In the genomic region with DNA sequence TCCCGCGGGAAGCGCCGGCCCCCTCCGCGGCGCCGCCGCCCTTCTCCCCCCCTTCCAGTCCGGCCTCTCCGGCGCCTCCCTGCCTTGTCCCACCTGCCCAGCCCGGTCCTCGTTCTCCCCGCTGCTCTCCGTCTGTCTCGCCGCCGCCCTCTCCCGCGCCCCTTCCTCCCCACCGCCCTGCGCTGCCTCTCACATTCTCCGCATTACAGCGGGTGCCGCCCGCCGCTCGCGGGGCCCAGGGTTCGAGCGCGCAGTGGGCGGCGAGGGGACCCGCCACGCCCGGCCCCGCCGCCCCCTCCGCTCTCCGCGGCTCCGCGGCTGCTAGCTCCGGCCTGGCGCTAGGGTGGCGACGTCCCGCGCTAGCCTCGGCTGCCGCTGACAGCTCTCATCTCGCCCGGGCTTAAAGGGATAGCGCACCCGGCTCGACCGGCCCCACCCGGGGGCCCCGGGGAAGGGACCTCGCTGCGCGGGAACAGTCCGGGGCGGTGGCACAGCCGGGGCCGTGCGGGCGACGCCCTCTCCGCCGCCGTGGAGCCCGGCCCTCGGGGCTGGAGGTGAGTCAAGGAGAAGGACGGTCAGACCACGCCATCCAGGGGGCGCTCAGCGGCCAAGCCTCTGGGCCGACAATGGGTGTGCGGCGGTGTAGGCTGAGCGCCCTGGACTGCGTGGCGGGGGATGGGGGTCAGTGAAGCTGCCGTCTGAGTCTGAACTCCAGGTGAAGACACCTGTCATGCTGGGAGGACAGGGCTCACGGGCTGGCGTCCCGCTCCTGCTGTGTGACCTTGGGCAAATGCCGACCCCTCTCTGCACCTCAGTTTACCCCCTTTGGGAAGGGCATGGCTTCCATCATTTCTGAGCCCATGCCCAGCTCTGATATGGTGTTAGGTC, we compare ENCODE assay signal across 8 cellular contexts.
DNase-seq lines count a peak whose midpoint lies in the region; ATAC-seq and TF ChIP-seq lines count a peak whose summit lies in the region.

No MANE protein-coding gene starts in this region.

- H3K9me3 Mint-ChIP-seq in activated CD4-positive, alpha-beta T cell treated with anti-CD3 and anti-CD28 coated beads for 36 hours (ENCODE audit: low read depth), result no peaks in the 10 kb centered on the region
- no peaks in the 10 kb centered on the region for H3K9me3 Mint-ChIP-seq in stimulated activated effector memory CD8-positive, alpha-beta T cell treated with anti-CD3 and anti-CD28 coated beads, Interleukin-12 subunit alpha, Interleukin-12 subunit beta, amount 100 ng/mL, for 72 hours

- no peaks in the 10 kb centered on the region for H3K36me3 Mint-ChIP-seq in activated CD4-positive, alpha-beta T cell treated with anti-CD3 and anti-CD28 coated beads for 36 hours (ENCODE audit: low read depth)
- H3K36me3 Mint-ChIP-seq in stimulated activated effector memory CD8-positive, alpha-beta T cell treated with anti-CD3 and anti-CD28 coated beads, Interleukin-12 subunit alpha, Interleukin-12 subunit beta, amount 100 ng/mL, for 72 hours, result no peaks in the 10 kb centered on the region

- peak; percentile 31 for TF ChIP-seq CTCF in RWPE1 (conservative IDR thresholded peaks at IDR 0.05; ENCODE audit: low read depth)

- CTCF ChIA-PET in activated CD4-positive, alpha-beta T cell treated with anti-CD3 and anti-CD28 coated beads for 36 hours (lab: Charles Lee), result interaction anchor here (0.7 to 2.6 kb wide), 4 partner anchors 18 to 187 kb away, joined by 3 to 14 read pairs (median 4); a partner anchor contains a TSS
- CTCF ChIA-PET in RWPE1 (lab: Yijun Ruan, JAX), result interaction anchor here (0.6 to 3.5 kb wide), 11 partner anchors 12 to 713 kb away, joined by 3 to 67 read pairs (median 4); a partner anchor contains a TSS

- no peak overlapping the region for H3K27ac Mint-ChIP-seq in activated CD4-positive, alpha-beta T cell treated with anti-CD3 and anti-CD28 coated beads for 36 hours
- H3K27ac Mint-ChIP-seq in stimulated activated effector memory CD8-positive, alpha-beta T cell treated with anti-CD3 and anti-CD28 coated beads, Interleukin-12 subunit alpha, Interleukin-12 subunit beta, amount 100 ng/mL, for 72 hours, result no peak overlapping the region

- peaks cover 42% of the 10 kb centered on the region for H3K27me3 Mint-ChIP-seq in activated CD4-positive, alpha-beta T cell treated with anti-CD3 and anti-CD28 coated beads for 36 hours

- peak; percentile 16 for ATAC-seq in activated CD4-positive, alpha-beta T cell treated with anti-CD3 and anti-CD28 coated beads for 36 hours
- ATAC-seq in left cardiac atrium, result peak; percentile 36 to 65
- ATAC-seq in stimulated activated effector memory CD8-positive, alpha-beta T cell treated with anti-CD3 and anti-CD28 coated beads, Interleukin-12 subunit alpha, Interleukin-12 subunit beta, amount 100 ng/mL, for 72 hours, result peak; percentile 15
- no peak for ATAC-seq in HG03354 (IDR thresholded peaks at IDR 0.05; ENCODE audit: poor library complexity, severe bottlenecking, unreplicated experiment)
- ATAC-seq in HG02610 (IDR thresholded peaks at IDR 0.05; ENCODE audit: unreplicated experiment), result no peak

- no peaks in the 10 kb centered on the region for H3K4me1 Mint-ChIP-seq in activated CD4-positive, alpha-beta T cell treated with anti-CD3 and anti-CD28 coated beads for 36 hours
- peaks cover 5% of the 10 kb centered on the region for H3K4me1 Mint-ChIP-seq in stimulated activated effector memory CD8-positive, alpha-beta T cell treated with anti-CD3 and anti-CD28 coated beads, Interleukin-12 subunit alpha, Interleukin-12 subunit beta, amount 100 ng/mL, for 72 hours

- peak; percentile 18 for DNase-seq in activated CD4-positive, alpha-beta T cell treated with anti-CD3 and anti-CD28 coated beads for 36 hours
- DNase-seq in activated CD4-positive, alpha-beta T cell treated with anti-CD3 and anti-CD28 coated beads, Interleukin-2, amount 50 U/mL, for 4 hours, result no peak
- DNase-seq in RWPE1 (ENCODE audit: low spot score) (peak; percentile 39), left cardiac atrium (no peak), hippocampal formation (lab: John Stamatoyannopoulos, UW) (no peak)
- no peak for DNase-seq in stimulated activated effector memory CD8-positive, alpha-beta T cell treated with anti-CD3 and anti-CD28 coated beads, Interleukin-12 subunit alpha, Interleukin-12 subunit beta, amount 100 ng/mL, for 72 hours (ENCODE audit: low spot score in 2 of 2)

- H3K27ac ChIP-seq in RWPE1, result no peak overlapping the region

- intact Hi-C loops in activated CD4-positive, alpha-beta T cell treated with anti-CD3 and anti-CD28 coated beads for 36 hours (cut with DNase I, micrococcal nuclease), result loop anchor here (2.0 to 5.0 kb wide), 2 partner anchors 161 to 168 kb away; no protein-coding TSS in a partner anchor
- intact Hi-C loops in left cardiac atrium (cut with DNase I), result loop anchor here (2.0 to 5.0 kb wide), 2 partner anchors 185 to 188 kb away; a partner anchor contains a TSS

- H3K4me3 Mint-ChIP-seq in activated CD4-positive, alpha-beta T cell treated with anti-CD3 and anti-CD28 coated beads for 36 hours, result no peak overlapping the region
- H3K4me3 Mint-ChIP-seq in stimulated activated effector memory CD8-positive, alpha-beta T cell treated with anti-CD3 and anti-CD28 coated beads, Interleukin-12 subunit alpha, Interleukin-12 subunit beta, amount 100 ng/mL, for 72 hours, result peak overlapping the region; percentile 30

- POLR2A ChIA-PET in activated CD4-positive, alpha-beta T cell treated with anti-CD3 and anti-CD28 coated beads for 36 hours (lab: Charles Lee), result no interaction called here
- POLR2A ChIA-PET in RWPE1 (lab: Yijun Ruan, JAX; ENCODE audit: low non-redundant PET), result no interaction called here

Comparison
In these comparisons a context has a peak if more than half of its experiments do, and no peak if none do; other contexts are left out.
1. DNase-seq: peak in activated CD4-positive, alpha-beta T cell treated with anti-CD3 and anti-CD28 coated beads for 36 hours (single experiment) and RWPE1 (single experiment); none in activated CD4-positive, alpha-beta T cell treated with anti-CD3 and anti-CD28 coated beads, Interleukin-2, amount 50 U/mL, for 4 hours (0 of 2), left cardiac atrium (single experiment), stimulated activated effector memory CD8-positive, alpha-beta T cell treated with anti-CD3 and anti-CD28 coated beads, Interleukin-12 subunit alpha, Interleukin-12 subunit beta, amount 100 ng/mL, for 72 hours (0 of 2) and hippocampal formation (0 of 2).
2. ATAC-seq: peak in activated CD4-positive, alpha-beta T cell treated with anti-CD3 and anti-CD28 coated beads for 36 hours (single experiment), left cardiac atrium (2 of 2) and stimulated activated effector memory CD8-positive, alpha-beta T cell treated with anti-CD3 and anti-CD28 coated beads, Interleukin-12 subunit alpha, Interleukin-12 subunit beta, amount 100 ng/mL, for 72 hours (single experiment); none in HG03354 (single experiment) and HG02610 (single experiment).